In the genomic region with DNA sequence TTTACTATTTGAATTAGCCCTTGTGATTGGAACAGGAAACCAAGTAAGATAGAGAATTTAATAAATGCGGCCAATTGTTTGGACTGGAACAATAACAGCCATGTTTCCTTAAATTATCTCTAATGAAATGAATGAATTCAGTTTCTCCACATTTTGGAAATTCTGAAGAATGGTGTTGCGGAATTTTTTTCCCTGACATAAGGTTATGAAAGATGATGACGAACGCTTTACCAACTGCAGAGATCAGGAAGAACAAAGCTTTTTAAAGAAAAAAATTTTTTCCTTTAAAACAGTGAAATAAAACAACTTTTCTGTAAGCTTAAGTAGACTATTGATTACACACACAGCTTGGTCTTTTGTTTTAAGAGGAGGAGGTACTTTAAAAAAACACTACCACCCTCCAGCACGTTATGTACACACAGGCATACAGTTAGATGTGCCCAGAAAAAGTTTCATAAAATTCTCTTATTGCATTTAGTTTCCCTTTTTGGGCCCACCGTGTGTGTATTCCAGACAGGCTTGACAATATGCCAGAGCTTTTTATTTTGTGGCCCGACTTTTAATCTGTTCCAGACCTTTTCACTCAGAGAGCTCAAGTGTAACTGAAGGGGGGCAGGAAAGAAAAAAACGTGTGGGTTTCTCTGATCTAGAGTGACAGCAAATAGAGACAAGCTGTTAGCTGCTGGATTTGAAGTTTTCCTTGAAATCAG, we compare ENCODE assay signal across 20 cellular contexts.
DNase-seq lines count a peak whose midpoint lies in the region; ATAC-seq and TF ChIP-seq lines count a peak whose summit lies in the region.
"Had no signal": no experiment of that assay in that cellular context is flagged by ENCODE, and none has a peak within 500 bp of the region (broad histone marks: within the 10 kb centered on the region; RNA-seq: fewer than 3 reads in every experiment).

No MANE protein-coding gene starts in this region.

- 9 to 12% methylated on average over 8 of the region's 8 CpGs for WGBS in GM23248 (ENCODE audit: low coverage in 1 of 2, low lambda C conversion rate in 2 of 2, missing lambda C conversion rate in 2 of 2), 2 experiments
- WGBS in body of pancreas, 2 donors = 45 to 51% methylated on average over 8 of the region's 8 CpGs

- H3F3A ChIP-seq in GM23248 (ENCODE audit: insufficient read depth) = peaks cover 33% of the 10 kb centered on the region

- H3K79me2 ChIP-seq in GM23248 (ENCODE audit: insufficient read depth) = peaks cover 99% of the 10 kb centered on the region
- H3K79me2 ChIP-seq: parathyroid adenoma had no signal

- H3K27me3 ChIP-seq in GM23248 (replicated peaks; ENCODE audit: insufficient read depth) (no peaks in the 10 kb centered on the region), left ventricle myocardium inferior (ENCODE audit: low read depth) (no peaks in the 10 kb centered on the region), body of pancreas (no peaks in the 10 kb centered on the region)
- H3K27me3 ChIP-seq: dorsolateral prefrontal cortex had no signal

- H3K36me3 Mint-ChIP-seq in natural killer cell treated with Interleukin-12 subunit alpha and Interleukin-12 subunit beta and Interleukin-15 and Interleukin-18, amount 100 ng/mL, for 72 hours = no peaks in the 10 kb centered on the region

- peak overlapping the region; percentile 60 for H3K9ac ChIP-seq in GM23248
- H3K9ac ChIP-seq: parathyroid adenoma had no signal

- H3K9me3 ChIP-seq in GM23248 (ENCODE audit: low read depth) (no peaks in the 10 kb centered on the region), left ventricle myocardium inferior (replicated peaks) (no peaks in the 10 kb centered on the region), body of pancreas (no peaks in the 10 kb centered on the region)
- H3K9me3 ChIP-seq: lower lobe of right lung had no signal

- DNase-seq in GM23248 (peak; percentile 64), astrocyte of the hippocampus (ENCODE audit: low read depth, low spot score) (peak; percentile 59), left ventricle myocardium inferior (no peak), smooth muscle cell of the brain vasculature (ENCODE audit: low read depth, low spot score) (peak; percentile 58), NCI-H1436 (lab: John Stamatoyannopoulos, UW) (no peak), body of pancreas (no peak), T-helper 1 cell (no peak)
- no peak for DNase-seq in natural killer cell treated with Interleukin-12 subunit alpha and Interleukin-12 subunit beta and Interleukin-15 and Interleukin-18, amount 100 ng/mL, for 72 hours (ENCODE audit: low spot score)
- DNase-seq: activated CD8-positive, alpha-beta T cell treated with anti-CD3 and anti-CD28 coated beads for 36 hours; activated naive CD4-positive, alpha-beta T cell treated with anti-CD3 and anti-CD28 coated beads, Interleukin-2, amount 50 U/mL, for 16 hours; dorsolateral prefrontal cortex; head of caudate nucleus; lower lobe of right lung; MV-4-11; NCI-H345; PC-9; stimulated activated CD4-positive, alpha-beta T cell treated with anti-CD3 and anti-CD28 coated beads, Interleukin-2, amount 100 ng/mL, for 48 hours; stimulated activated naive CD8-positive, alpha-beta T cell treated with anti-CD3 and anti-CD28 coated beads, Interleukin-15, Interleukin-2, amounts not matched to agents 100 U/mL and 50 U/mL, for 24 hours; T-helper 9 cell had no signal

- no peaks in the 10 kb centered on the region for H4K20me1 ChIP-seq in GM23248 (ENCODE audit: insufficient read depth)

- H3K4me3 ChIP-seq in GM23248 = peak overlapping the region; percentile 43
- no peak overlapping the region for H3K4me3 ChIP-seq in left ventricle myocardium inferior
- no peak overlapping the region for H3K4me3 ChIP-seq in body of pancreas
- H3K4me3 ChIP-seq: dorsolateral prefrontal cortex, lower lobe of right lung, PC-9 had no signal

- no peak for TF ChIP-seq POLR2A in body of pancreas (IDR thresholded peaks at IDR 0.05)

- peak overlapping the region; percentile 69 for H3K27ac ChIP-seq in GM23248
- H3K27ac ChIP-seq in left ventricle myocardium inferior (replicated peaks) = peak overlapping the region; percentile 5
- peak overlapping the region in 1 of 4 donors; percentile 31 for H3K27ac ChIP-seq in body of pancreas
- H3K27ac ChIP-seq: lower lobe of right lung, parathyroid adenoma had no signal

- no peak for ATAC-seq in natural killer cell treated with Interleukin-12 subunit alpha and Interleukin-12 subunit beta and Interleukin-15 and Interleukin-18, amount 100 ng/mL, for 72 hours
- no peak for ATAC-seq in body of pancreas
- ATAC-seq: activated CD8-positive, alpha-beta T cell treated with anti-CD3 and anti-CD28 coated beads for 36 hours; stimulated activated naive CD8-positive, alpha-beta T cell treated with anti-CD3 and anti-CD28 coated beads, Interleukin-15, Interleukin-2, amounts not matched to agents 100 U/mL and 50 U/mL, for 24 hours had no signal

- no peak overlapping the region; the same call in 1 of the 2 replicates for H2AFZ ChIP-seq in GM23248
- H2AFZ ChIP-seq: parathyroid adenoma, PC-9 had no signal

- H3K9me3 Mint-ChIP-seq in natural killer cell treated with Interleukin-12 subunit alpha and Interleukin-12 subunit beta and Interleukin-15 and Interleukin-18, amount 100 ng/mL, for 72 hours = no peaks in the 10 kb centered on the region
- H3K9me3 Mint-ChIP-seq: activated CD8-positive, alpha-beta T cell treated with anti-CD3 and anti-CD28 coated beads for 36 hours had no signal

- no peak for TF ChIP-seq CTCF in left ventricle myocardium inferior (IDR thresholded peaks at IDR 0.05; ENCODE audit: borderline replicate concordance)
- no peak for TF ChIP-seq CTCF in body of pancreas (IDR thresholded peaks at IDR 0.05)

- peaks cover 7 to 22% of the 10 kb centered on the region in 2 donors for H3K27me3 Mint-ChIP-seq in natural killer cell treated with Interleukin-12 subunit alpha and Interleukin-12 subunit beta and Interleukin-15 and Interleukin-18, amount 100 ng/mL, for 72 hours

- H3K4me1 ChIP-seq in GM23248 (ENCODE audit: insufficient read depth) (peaks cover 36% of the 10 kb centered on the region), left ventricle myocardium inferior (peaks cover 48% of the 10 kb centered on the region), body of pancreas (peaks cover 18% of the 10 kb centered on the region)
- H3K4me1 ChIP-seq: parathyroid adenoma had no signal

- intact Hi-C loops in left ventricle myocardium inferior (cut with micrococcal nuclease) (no loop called here), body of pancreas (cut with DNase I) (no loop called here)

- in situ Hi-C loops in GM23248 (cut with MboI) = no loop called here

- no peaks in the 10 kb centered on the region for H3K9me2 ChIP-seq in GM23248 (ENCODE audit: insufficient read depth)

- no peaks in the 10 kb centered on the region for H3K4me1 Mint-ChIP-seq in natural killer cell treated with Interleukin-12 subunit alpha and Interleukin-12 subunit beta and Interleukin-15 and Interleukin-18, amount 100 ng/mL, for 72 hours (ENCODE audit: low read depth in 2 of 2)

- no peak overlapping the region for H3K27ac Mint-ChIP-seq in natural killer cell treated with Interleukin-12 subunit alpha and Interleukin-12 subunit beta and Interleukin-15 and Interleukin-18, amount 100 ng/mL, for 72 hours
- H3K27ac Mint-ChIP-seq: activated CD8-positive, alpha-beta T cell treated with anti-CD3 and anti-CD28 coated beads for 36 hours had no signal

- no peak overlapping the region for H3K4me3 Mint-ChIP-seq in natural killer cell treated with Interleukin-12 subunit alpha and Interleukin-12 subunit beta and Interleukin-15 and Interleukin-18, amount 100 ng/mL, for 72 hours
- H3K4me3 Mint-ChIP-seq: activated CD8-positive, alpha-beta T cell treated with anti-CD3 and anti-CD28 coated beads for 36 hours had no signal

- H3K36me3 ChIP-seq in GM23248 (ENCODE audit: low read depth) (peaks cover 14% of the 10 kb centered on the region), left ventricle myocardium inferior (peaks cover 6% of the 10 kb centered on the region), body of pancreas (replicated peaks in 1 of 2; ENCODE audit: insufficient read depth in 1 of 2, low read depth in 2 of 2) (no peaks in the 10 kb centered on the region)
- H3K36me3 ChIP-seq: lower lobe of right lung had no signal

- H3K4me2 ChIP-seq in GM23248 (ENCODE audit: unreplicated experiment) = peak overlapping the region; percentile 65
- H3K4me2 ChIP-seq: PC-9 had no signal

Comparison
In these comparisons a context has a peak if more than half of its experiments do, and no peak if none do; other contexts are left out.
1. DNase-seq: peak in GM23248 (single experiment), astrocyte of the hippocampus (single experiment) and smooth muscle cell of the brain vasculature (single experiment); none in left ventricle myocardium inferior (single experiment), natural killer cell treated with Interleukin-12 subunit alpha and Interleukin-12 subunit beta and Interleukin-15 and Interleukin-18, amount 100 ng/mL, for 72 hours (single experiment), NCI-H1436 (single experiment), body of pancreas (0 of 4) and T-helper 1 cell (0 of 5).